18 cellular contexts compared by ENCODE assay signal in genomic region chr11:47331454-47332302, GRCh38. TPM values are rescaled to one million over a fixed set of nuclear protein-coding genes. Genes with fewer than 3 reads are reported as not detected.
DNase-seq lines count a peak whose midpoint lies in the region; ATAC-seq and TF ChIP-seq lines count a peak whose summit lies in the region.
"Had no signal": no experiment of that assay in that cellular context is flagged by ENCODE, and none has a peak within 500 bp of the region (broad histone marks: within the 10 kb centered on the region; RNA-seq: fewer than 3 reads in every experiment).

No MANE protein-coding gene starts in this region.

- no peaks in the 10 kb centered on the region for H3K9me3 Mint-ChIP-seq in activated naive CD8-positive, alpha-beta T cell treated with anti-CD3 and anti-CD28 coated beads for 36 hours
- H3K9me3 Mint-ChIP-seq: activated CD4-positive, alpha-beta memory T cell treated with anti-CD3 and anti-CD28 coated beads for 36 hours; activated T-cell treated with anti-CD3 and anti-CD28 coated beads, Interleukin-2, amount 50 U/mL, for 24 hours had no signal

- no peaks in the 10 kb centered on the region for H3K9me3 ChIP-seq in left ventricle myocardium inferior (replicated peaks)
- no peaks in the 10 kb centered on the region for H3K9me3 ChIP-seq in transverse colon
- H3K9me3 ChIP-seq: adrenal gland, uterus had no signal

- no peak overlapping the region for H3K4me3 Mint-ChIP-seq in activated naive CD8-positive, alpha-beta T cell treated with anti-CD3 and anti-CD28 coated beads for 36 hours
- H3K4me3 Mint-ChIP-seq: activated CD4-positive, alpha-beta memory T cell treated with anti-CD3 and anti-CD28 coated beads for 36 hours; activated T-cell treated with anti-CD3 and anti-CD28 coated beads, Interleukin-2, amount 50 U/mL, for 24 hours had no signal

- 56% methylated on average over 20 of the region's 21 CpGs; no CpG with 5 or more reads in 1 of the 2 donors for WGBS in transverse colon (ENCODE audit: low coverage in 1 of 2), 2 donors

- no peak for DNase-seq in left ventricle myocardium inferior
- no peak for DNase-seq in left cardiac atrium
- DNase-seq in activated naive CD8-positive, alpha-beta T cell treated with anti-CD3 and anti-CD28 coated beads for 36 hours = no peak
- DNase-seq in left colon = peak; percentile 68 to 85
- DNase-seq in transverse colon = peak; percentile 69
- no peak for DNase-seq in hippocampal formation (lab: John Stamatoyannopoulos, UW)
- DNase-seq in NCI-H2029 treated with DMSO at 0.1 percent for 48 hours (lab: John Stamatoyannopoulos, UW) = no peak
- DNase-seq: activated CD4-positive, alpha-beta memory T cell treated with anti-CD3 and anti-CD28 coated beads for 36 hours; activated T-cell treated with anti-CD3 and anti-CD28 coated beads, Interleukin-2, amount 50 U/mL, for 24 hours; adrenal gland; caudate nucleus; effector CD4-positive, alpha-beta T cell; head of caudate nucleus; MV-4-11; NCI-H187 treated with DMSO at 0.1 percent for 48 hours; NCI-H446 treated with DMSO at 0.1 percent for 48 hours; uterus had no signal

- intact Hi-C loops in left ventricle myocardium inferior (cut with micrococcal nuclease) (no loop called here), left cardiac atrium (cut with DNase I) (no loop called here), left colon (cut with DNase I, micrococcal nuclease) (no loop called here), transverse colon (cut with DNase I; ENCODE audit: low total_unique reads) (no loop called here)

- ATAC-seq in left cardiac atrium (no peak), left colon (peak; percentile 93), HG03469 (IDR thresholded peaks at IDR 0.05; ENCODE audit: unreplicated experiment) (no peak)

- no peak for TF ChIP-seq POLR2A in transverse colon (IDR thresholded peaks at IDR 0.05)

- no peaks in the 10 kb centered on the region for H3K27me3 Mint-ChIP-seq in activated naive CD8-positive, alpha-beta T cell treated with anti-CD3 and anti-CD28 coated beads for 36 hours
- H3K27me3 Mint-ChIP-seq: activated CD4-positive, alpha-beta memory T cell treated with anti-CD3 and anti-CD28 coated beads for 36 hours; activated T-cell treated with anti-CD3 and anti-CD28 coated beads, Interleukin-2, amount 50 U/mL, for 24 hours had no signal

- H3K4me1 Mint-ChIP-seq in activated naive CD8-positive, alpha-beta T cell treated with anti-CD3 and anti-CD28 coated beads for 36 hours = no peaks in the 10 kb centered on the region

- in situ Hi-C loops in transverse colon (cut with MboI; ENCODE audit: low pct_ligation_motif_present in 1 of 4, low pct_unique_long_range_greater_than_20kb in 1 of 4, low sequenced_read_pairs in 3 of 4) = no loop called here

- TF ChIP-seq CTCF in left ventricle myocardium inferior (IDR thresholded peaks at IDR 0.05; ENCODE audit: borderline replicate concordance) (no peak), transverse colon (IDR thresholded peaks at IDR 0.05) (no peak)

- H3K36me3 ChIP-seq in left ventricle myocardium inferior = peaks cover 95% of the 10 kb centered on the region
- peaks cover 0 to 24% (median 5%) of the 10 kb centered on the region in 4 donors for H3K36me3 ChIP-seq in transverse colon
- H3K36me3 ChIP-seq: adrenal gland, uterus had no signal

- peaks cover 72% of the 10 kb centered on the region for H3K4me1 ChIP-seq in left ventricle myocardium inferior
- peaks cover 0 to 20% (median 12%) of the 10 kb centered on the region in 4 donors for H3K4me1 ChIP-seq in transverse colon
- H3K4me1 ChIP-seq: adrenal gland, uterus had no signal

- no peak overlapping the region for H3K4me3 ChIP-seq in left ventricle myocardium inferior
- H3K4me3 ChIP-seq in transverse colon = no peak overlapping the region
- H3K4me3 ChIP-seq: adrenal gland, uterus had no signal

- peaks cover 2% of the 10 kb centered on the region for H3K36me3 Mint-ChIP-seq in activated naive CD8-positive, alpha-beta T cell treated with anti-CD3 and anti-CD28 coated beads for 36 hours

- peak overlapping the region; percentile 8 for H3K27ac Mint-ChIP-seq in activated naive CD8-positive, alpha-beta T cell treated with anti-CD3 and anti-CD28 coated beads for 36 hours
- H3K27ac Mint-ChIP-seq: activated CD4-positive, alpha-beta memory T cell treated with anti-CD3 and anti-CD28 coated beads for 36 hours had no signal

- H3K27ac ChIP-seq in left ventricle myocardium inferior (replicated peaks) (peak overlapping the region; percentile 97), transverse colon (peak overlapping the region; percentile 30 to 69 (median 52))
- H3K27ac ChIP-seq: adrenal gland, uterus had no signal

- H3K27me3 ChIP-seq in left ventricle myocardium inferior (ENCODE audit: low read depth) (no peaks in the 10 kb centered on the region), transverse colon (no peaks in the 10 kb centered on the region)
- H3K27me3 ChIP-seq: adrenal gland, uterus had no signal

- TF ChIP-seq EP300 in transverse colon (IDR thresholded peaks at IDR 0.05; ENCODE audit: low read depth) = no peak

RNA-seq across cellular contexts. Expression of gene MYBPC3, which starts 20.8 kb away (rescaled TPM):
- 2,538 TPM for total RNA-seq in left ventricle myocardium inferior
- total RNA-seq in left cardiac atrium = 1,000 to 10,000 TPM in 1 of 2 donors, 100 to 1,000 TPM in 1; 966 to 1,049 TPM
- not detected for total RNA-seq in activated naive CD8-positive, alpha-beta T cell treated with anti-CD3 and anti-CD28 coated beads for 36 hours
- total RNA-seq in left colon = not detected
- total RNA-seq in transverse colon = not detected
- total RNA-seq: activated CD4-positive, alpha-beta memory T cell treated with anti-CD3 and anti-CD28 coated beads for 36 hours had no signal

RNA-seq across cellular contexts. Expression of gene SPI1, which starts 46.7 kb away (rescaled TPM):
- total RNA-seq in left ventricle myocardium inferior (8.3 TPM), left cardiac atrium (10 to 100 TPM; 19.5 to 31.4 TPM), left colon (10 to 100 TPM in 1 of 2 donors, 1 to 10 TPM in 1; 5.0 to 15.8 TPM), transverse colon (10 to 100 TPM in 2 of 4 donors, 1 to 10 TPM in 2; 7.1 to 35.5 (median 17.2) TPM)
- total RNA-seq in activated naive CD8-positive, alpha-beta T cell treated with anti-CD3 and anti-CD28 coated beads for 36 hours = under 1 TPM; 0.25 to 0.36 TPM
- total RNA-seq: activated CD4-positive, alpha-beta memory T cell treated with anti-CD3 and anti-CD28 coated beads for 36 hours had no signal

Comparison
In these comparisons a context has a peak if more than half of its experiments do, and no peak if none do; other contexts are left out.
1. DNase-seq: peak in left colon (2 of 2) and transverse colon (single experiment); none in left ventricle myocardium inferior (single experiment), left cardiac atrium (single experiment), activated naive CD8-positive, alpha-beta T cell treated with anti-CD3 and anti-CD28 coated beads for 36 hours (single experiment), hippocampal formation (0 of 2) and NCI-H2029 treated with DMSO at 0.1 percent for 48 hours (single experiment).
2. RNA of gene MYBPC3, which starts 20.8 kb away (total RNA-seq): 2,538 TPM in left ventricle myocardium inferior (single experiment) and 966 to 1,049 TPM in left cardiac atrium; not detected in left colon, not detected in activated naive CD8-positive, alpha-beta T cell treated with anti-CD3 and anti-CD28 coated beads for 36 hours and not detected in transverse colon; every median in the first group is over 100 times any median in the second.